Comparison of ENCODE assay signal across 10 cellular contexts in the genomic region with DNA sequence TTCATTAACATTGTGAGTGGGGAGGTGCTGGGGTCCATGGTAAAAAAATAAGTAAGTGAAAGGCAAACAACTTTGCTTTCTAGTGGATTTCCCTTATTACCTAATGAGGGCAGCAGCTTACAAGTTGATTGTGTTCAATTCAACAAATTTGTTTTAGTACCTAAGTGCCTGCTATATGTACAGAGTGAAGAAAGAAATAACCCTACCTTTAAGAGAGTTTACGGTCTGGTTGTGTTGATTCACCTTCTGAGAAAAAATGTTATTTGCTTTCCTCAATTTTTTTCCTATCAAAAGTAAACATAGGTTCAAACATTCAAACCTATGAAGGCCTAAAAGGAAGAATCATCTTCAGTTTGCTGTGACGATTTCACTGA. TPM values are rescaled to one million over a fixed set of nuclear protein-coding genes. Genes with fewer than 3 reads are reported as not detected.
DNase-seq lines count a peak whose midpoint lies in the region; ATAC-seq and TF ChIP-seq lines count a peak whose summit lies in the region.
"Had no signal": no experiment of that assay in that cellular context is flagged by ENCODE, and none has a peak within 500 bp of the region (broad histone marks: within the 10 kb centered on the region; RNA-seq: fewer than 3 reads in every experiment).

No MANE protein-coding gene starts in this region.

- no peak overlapping the region for H3K9ac ChIP-seq in trophoblast cell (ENCODE audit: low read length)

- H2BK120ac ChIP-seq in trophoblast cell (ENCODE audit: insufficient read depth, low read length, poor library complexity): no peak overlapping the region

- POLR2A ChIA-PET in naive thymus-derived CD4-positive, alpha-beta T cell (lab: Charles Lee): no interaction called here
- POLR2A ChIA-PET in CD8-positive, alpha-beta memory T cell (lab: Charles Lee): no interaction called here

- no peak overlapping the region for H4K8ac ChIP-seq in trophoblast cell (ENCODE audit: low read depth, low read length)

- no peak overlapping the region for H3K4ac ChIP-seq in trophoblast cell (ENCODE audit: low read depth, low read length)

- H3K27me3 Mint-ChIP-seq in naive thymus-derived CD4-positive, alpha-beta T cell: peaks cover 36 to 56% (median 46%) of the 10 kb centered on the region in 5 donors
- peaks cover 32 to 53% of the 10 kb centered on the region in 2 donors for H3K27me3 Mint-ChIP-seq in CD8-positive, alpha-beta memory T cell

- no peak overlapping the region for H2BK12ac ChIP-seq in trophoblast cell (ENCODE audit: low read length)

- H3K9me3 ChIP-seq in cardiac muscle cell (ENCODE audit: low read depth) (no peaks in the 10 kb centered on the region), right cardiac atrium (ENCODE audit: control insufficient read depth, low read length) (no peaks in the 10 kb centered on the region), uterus (no peaks in the 10 kb centered on the region), trophoblast cell (ENCODE audit: insufficient read depth, low read depth, low read length) (no peaks in the 10 kb centered on the region)
- H3K9me3 ChIP-seq in naive thymus-derived CD4-positive, alpha-beta T cell (ENCODE audit: control insufficient read depth in 2 of 3, low read length in 3 of 3): no peaks in the 10 kb centered on the region
- no peaks in the 10 kb centered on the region for H3K9me3 ChIP-seq in CD8-positive, alpha-beta memory T cell (ENCODE audit: low read length)

- TF ChIP-seq POLR2A in uterus (IDR thresholded peaks at IDR 0.05): no peak

- H3K4me2 ChIP-seq in trophoblast cell (ENCODE audit: low read length): no peak overlapping the region

- H4K91ac ChIP-seq in trophoblast cell (ENCODE audit: low read depth, low read length): no peak overlapping the region

- 72% methylated on average over 2 of the region's 2 CpGs for whole genome bisulfite sequencing in right cardiac atrium
- no CpG with 5 or more reads among the region's 2 CpGs for WGBS in trophoblast cell (ENCODE audit: extremely low coverage, insufficient coverage, insufficient read length)

- no peak overlapping the region for H3K27ac Mint-ChIP-seq in naive thymus-derived CD4-positive, alpha-beta T cell
- no peak overlapping the region for H3K27ac Mint-ChIP-seq in CD8-positive, alpha-beta memory T cell
- H3K27ac Mint-ChIP-seq: T-helper 17 cell had no signal

- H3K18ac ChIP-seq in trophoblast cell (ENCODE audit: low read length): no peak overlapping the region

- peak overlapping the region; percentile 16 for H3K27ac ChIP-seq in cardiac muscle cell
- no peak overlapping the region for H3K27ac ChIP-seq in right cardiac atrium (ENCODE audit: low read length)
- H3K27ac ChIP-seq in naive thymus-derived CD4-positive, alpha-beta T cell (ENCODE audit: low read depth, low read length): no peak overlapping the region
- peak overlapping the region; percentile 94 to 98 for H3K27ac ChIP-seq in uterus
- no peak overlapping the region for H3K27ac ChIP-seq in trophoblast cell (ENCODE audit: low read depth, low read length)
- no peak overlapping the region for H3K27ac ChIP-seq in CD8-positive, alpha-beta memory T cell (ENCODE audit: low read depth, low read length)

- intact Hi-C loops in right cardiac atrium (cut with DNase I) (loop anchor here in 1 of 4 donors (10.0 kb wide), 1 partner anchor 120 kb away; a partner anchor contains a TSS), uterus (cut with DNase I; ENCODE audit: low total_unique reads) (no loop called here)
- intact Hi-C loops in naive thymus-derived CD4-positive, alpha-beta T cell (cut with micrococcal nuclease): no loop called here

- H3K36me3 ChIP-seq in cardiac muscle cell (no peaks in the 10 kb centered on the region), uterus (no peaks in the 10 kb centered on the region), trophoblast cell (ENCODE audit: control insufficient read depth in 1 of 2, insufficient read depth in 2 of 2, low read length in 2 of 2) (no peaks in the 10 kb centered on the region)
- no peaks in the 10 kb centered on the region for H3K36me3 ChIP-seq in naive thymus-derived CD4-positive, alpha-beta T cell (ENCODE audit: control insufficient read depth in 2 of 3, insufficient read depth in 3 of 3, low read length in 3 of 3)
- H3K36me3 ChIP-seq in CD8-positive, alpha-beta memory T cell (ENCODE audit: insufficient read depth, low read length): no peaks in the 10 kb centered on the region

- H3K4me1 ChIP-seq in cardiac muscle cell (ENCODE audit: low read depth): peaks cover 17% of the 10 kb centered on the region
- no peaks in the 10 kb centered on the region for H3K4me1 ChIP-seq in right cardiac atrium (ENCODE audit: control insufficient read depth, insufficient read depth, low read length)
- H3K4me1 ChIP-seq in naive thymus-derived CD4-positive, alpha-beta T cell (ENCODE audit: control insufficient read depth in 2 of 2, insufficient read depth in 2 of 2, low read length in 2 of 2): peaks cover 0 to 6% of the 10 kb centered on the region in 2 donors
- H3K4me1 ChIP-seq in uterus: no peaks in the 10 kb centered on the region
- H3K4me1 ChIP-seq in trophoblast cell (ENCODE audit: control insufficient read depth in 1 of 2, insufficient read depth in 2 of 2, low read length in 2 of 2): peaks cover 9 to 10% of the 10 kb centered on the region in 2 experiments
- H3K4me1 ChIP-seq in CD8-positive, alpha-beta memory T cell (ENCODE audit: insufficient read depth, low read length): peaks cover 7% of the 10 kb centered on the region

- peaks cover 0 to 26% (median 18%) of the 10 kb centered on the region in 7 donors for H3K4me1 Mint-ChIP-seq in naive thymus-derived CD4-positive, alpha-beta T cell
- peaks cover 16 to 27% (median 27%) of the 10 kb centered on the region in 3 donors for H3K4me1 Mint-ChIP-seq in CD8-positive, alpha-beta memory T cell

- no peak overlapping the region for H2AFZ ChIP-seq in trophoblast cell (ENCODE audit: insufficient read depth, low read length, poor library complexity)

- CTCF ChIA-PET in naive thymus-derived CD4-positive, alpha-beta T cell (lab: Charles Lee): no interaction called here
- CTCF ChIA-PET in CD8-positive, alpha-beta memory T cell (lab: Charles Lee): no interaction called here

- H3K79me2 ChIP-seq in trophoblast cell (ENCODE audit: control insufficient read depth, insufficient read depth, low read length, poor library complexity): peaks cover 16% of the 10 kb centered on the region

- no peak overlapping the region for H2BK5ac ChIP-seq in trophoblast cell (ENCODE audit: low read depth, low read length, poor library complexity)

- no peak overlapping the region for H3K14ac ChIP-seq in trophoblast cell (ENCODE audit: low read length)

- DNase-seq in cardiac muscle cell (ENCODE audit: low read depth in 1 of 2, low spot score in 1 of 2): no peak
- no peak for DNase-seq in right cardiac atrium
- peak; percentile 31 for DNase-seq in cerebellar cortex (ENCODE audit: low spot score)
- no peak for DNase-seq in naive thymus-derived CD4-positive, alpha-beta T cell
- no peak for DNase-seq in uterus
- no peak for DNase-seq in trophoblast cell
- no peak for DNase-seq in stimulated activated CD4-positive, alpha-beta T cell treated with anti-CD3 and anti-CD28 coated beads, Interleukin-4, amount 100 ng/mL, for 1 hour
- no peak for DNase-seq in CD8-positive, alpha-beta memory T cell
- DNase-seq: NCI-H2107, T-helper 17 cell had no signal

- TF ChIP-seq CTCF in cardiac muscle cell (IDR thresholded peaks at IDR 0.05; ENCODE audit: low read depth, low read length): no peak
- no peak for TF ChIP-seq CTCF in uterus (IDR thresholded peaks at IDR 0.05)

- H4K12ac ChIP-seq in trophoblast cell (ENCODE audit: low read depth, low read length): no peak overlapping the region

- peaks cover 18% of the 10 kb centered on the region for H3K79me1 ChIP-seq in trophoblast cell (ENCODE audit: low read length)

- H3K4me3 ChIP-seq in cardiac muscle cell (no peak overlapping the region), right cardiac atrium (ENCODE audit: low read length) (no peak overlapping the region), uterus (no peak overlapping the region), trophoblast cell (ENCODE audit: low read depth, low read length) (no peak overlapping the region)
- H3K4me3 ChIP-seq in naive thymus-derived CD4-positive, alpha-beta T cell (ENCODE audit: low read length): no peak overlapping the region
- H3K4me3 ChIP-seq in CD8-positive, alpha-beta memory T cell (ENCODE audit: low read length): no peak overlapping the region

- peak overlapping the region in 8 of 10 donors; percentile 29 to 82 (median 55) for H3K4me3 Mint-ChIP-seq in naive thymus-derived CD4-positive, alpha-beta T cell
- peak overlapping the region in 3 of 7 donors; percentile 49 to 79 (median 64) for H3K4me3 Mint-ChIP-seq in CD8-positive, alpha-beta memory T cell

- ATAC-seq in right cardiac atrium: no peak
- ATAC-seq in naive thymus-derived CD4-positive, alpha-beta T cell: no peak
- ATAC-seq: T-helper 17 cell had no signal

- no peaks in the 10 kb centered on the region for H3K27me3 ChIP-seq in cardiac muscle cell
- no peaks in the 10 kb centered on the region for H3K27me3 ChIP-seq in right cardiac atrium (ENCODE audit: control insufficient read depth, insufficient read depth)
- peaks cover 4 to 16% of the 10 kb centered on the region in 2 donors for H3K27me3 ChIP-seq in naive thymus-derived CD4-positive, alpha-beta T cell (ENCODE audit: control insufficient read depth in 2 of 2, insufficient read depth in 2 of 2, low read length in 2 of 2)
- no peaks in the 10 kb centered on the region for H3K27me3 ChIP-seq in uterus
- no peaks in the 10 kb centered on the region for H3K27me3 ChIP-seq in trophoblast cell (ENCODE audit: insufficient read depth, low read length)
- peaks cover 25% of the 10 kb centered on the region for H3K27me3 ChIP-seq in CD8-positive, alpha-beta memory T cell (ENCODE audit: insufficient read depth, low read length, poor library complexity, severe bottlenecking)

- H3K36me3 Mint-ChIP-seq in naive thymus-derived CD4-positive, alpha-beta T cell: no peaks in the 10 kb centered on the region
- peaks cover 0 to 2% (median 0%) of the 10 kb centered on the region in 3 donors for H3K36me3 Mint-ChIP-seq in CD8-positive, alpha-beta memory T cell

- peaks cover 0 to 4% (median 0%) of the 10 kb centered on the region in 11 donors for H3K9me3 Mint-ChIP-seq in naive thymus-derived CD4-positive, alpha-beta T cell
- H3K9me3 Mint-ChIP-seq in CD8-positive, alpha-beta memory T cell: no peaks in the 10 kb centered on the region

- H2AK5ac ChIP-seq in trophoblast cell (ENCODE audit: low read length): no peak overlapping the region

- H3K23ac ChIP-seq in trophoblast cell (ENCODE audit: low read length): no peak overlapping the region

RNA-seq across cellular contexts. Expression of gene SPTBN1, which starts 1.6 kb away (rescaled TPM):
- total RNA-seq in cardiac muscle cell (283 and 435 TPM in 2 replicates), right cardiac atrium (100 to 1,000 TPM; 304 to 348 (median 336) TPM), uterus (100 to 1,000 TPM; 189 to 423 (median 341) TPM)
- polyA plus RNA-seq in cardiac muscle cell (125 and 143 TPM in 2 replicates), right cardiac atrium (141 TPM)
- total RNA-seq in naive thymus-derived CD4-positive, alpha-beta T cell: 100 to 1,000 TPM; 167 to 207 (median 204) TPM
- polyA plus RNA-seq in naive thymus-derived CD4-positive, alpha-beta T cell: 100 to 1,000 TPM in 1 of 2 donors, 10 to 100 TPM in 1; 43.3 to 120 TPM
- 86.0 and 88.0 TPM in 2 replicates for polyA plus RNA-seq in trophoblast cell (2013)
- 10 to 100 TPM; 38.4 to 38.5 TPM for total RNA-seq in CD8-positive, alpha-beta memory T cell
- polyA plus RNA-seq in CD8-positive, alpha-beta memory T cell: 49.2 TPM

Comparison
In these comparisons a context has a peak if more than half of its experiments do, and no peak if none do; other contexts are left out.
1. H3K27ac ChIP-seq: peak in cardiac muscle cell (single experiment) and uterus (2 of 2); none in right cardiac atrium (single experiment), naive thymus-derived CD4-positive, alpha-beta T cell (single experiment), trophoblast cell (single experiment) and CD8-positive, alpha-beta memory T cell (single experiment).